ENCODE assay signal across 14 cellular contexts in the genomic region with DNA sequence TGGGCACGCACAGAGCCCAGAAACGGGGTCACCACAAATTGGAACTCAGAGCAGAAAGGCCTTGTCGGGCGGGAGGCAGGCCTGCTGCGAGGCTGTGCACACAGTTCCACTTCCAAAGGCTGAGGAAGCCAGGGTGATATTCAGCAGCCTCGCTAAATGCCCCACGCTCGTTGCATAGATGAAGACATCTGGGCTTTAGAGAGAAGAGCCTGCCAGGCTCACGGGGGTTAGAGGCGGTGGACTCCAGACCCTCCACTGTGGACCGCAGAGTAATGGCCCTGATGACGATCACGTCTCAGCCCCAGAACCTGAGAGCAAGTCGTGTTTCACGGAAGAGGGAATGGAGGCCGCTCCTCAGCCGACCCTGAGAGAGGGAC.
"Had no signal": no experiment of that assay in that cellular context is flagged by ENCODE, and none has a peak within 500 bp of the region (broad histone marks: within the 10 kb centered on the region; RNA-seq: fewer than 3 reads in every experiment).

No MANE protein-coding gene starts in this region.

- H3K4me3 ChIP-seq: breast epithelium, mucosa of descending colon, stomach had no signal

- DNase-seq: activated CD8-positive, alpha-beta T cell treated with anti-CD3 and anti-CD28 coated beads, Interleukin-2, amount 10 ng/mL, durations not matched to agents 7 days and 5 days; activated gamma-delta T cell; activated naive CD8-positive, alpha-beta T cell treated with anti-CD3 and anti-CD28 coated beads for 36 hours; immature natural killer cell; left cardiac atrium; mammary epithelial cell; mucosa of descending colon; stimulated activated CD4-positive, alpha-beta T cell treated with anti-CD3 and anti-CD28 coated beads, Interleukin-4, amount 100 ng/mL, for 4 hours; stomach; T1000 had no signal

- H3K36me3 ChIP-seq: breast epithelium, stomach had no signal

- H3K4me1 Mint-ChIP-seq: activated naive CD8-positive, alpha-beta T cell treated with anti-CD3 and anti-CD28 coated beads for 36 hours; immature natural killer cell had no signal

- ATAC-seq: activated CD8-positive, alpha-beta T cell treated with anti-CD3 and anti-CD28 coated beads, Interleukin-2, amount 10 ng/mL, durations not matched to agents 7 days and 5 days; left cardiac atrium; mucosa of descending colon; natural killer cell treated with Interleukin-12 subunit alpha and Interleukin-12 subunit beta and Interleukin-15 and Interleukin-18, amount 100 ng/mL, for 72 hours had no signal

- H3K36me3 Mint-ChIP-seq: activated naive CD8-positive, alpha-beta T cell treated with anti-CD3 and anti-CD28 coated beads for 36 hours; immature natural killer cell; natural killer cell treated with Interleukin-12 subunit alpha and Interleukin-12 subunit beta and Interleukin-15 and Interleukin-18, amount 100 ng/mL, for 72 hours had no signal

- H3K4me3 Mint-ChIP-seq: activated CD8-positive, alpha-beta T cell treated with anti-CD3 and anti-CD28 coated beads, Interleukin-2, amount 10 ng/mL, durations not matched to agents 7 days and 5 days; activated naive CD8-positive, alpha-beta T cell treated with anti-CD3 and anti-CD28 coated beads for 36 hours; immature natural killer cell; natural killer cell treated with Interleukin-12 subunit alpha and Interleukin-12 subunit beta and Interleukin-15 and Interleukin-18, amount 100 ng/mL, for 72 hours had no signal

- H3K9me3 Mint-ChIP-seq: activated naive CD8-positive, alpha-beta T cell treated with anti-CD3 and anti-CD28 coated beads for 36 hours; immature natural killer cell; natural killer cell treated with Interleukin-12 subunit alpha and Interleukin-12 subunit beta and Interleukin-15 and Interleukin-18, amount 100 ng/mL, for 72 hours had no signal

- H3K27ac ChIP-seq: breast epithelium, stomach, VCaP had no signal

- H3K9me3 ChIP-seq: mucosa of descending colon, stomach had no signal

- H3K27ac Mint-ChIP-seq: activated CD8-positive, alpha-beta T cell treated with anti-CD3 and anti-CD28 coated beads, Interleukin-2, amount 10 ng/mL, durations not matched to agents 7 days and 5 days; activated naive CD8-positive, alpha-beta T cell treated with anti-CD3 and anti-CD28 coated beads for 36 hours; immature natural killer cell; natural killer cell treated with Interleukin-12 subunit alpha and Interleukin-12 subunit beta and Interleukin-15 and Interleukin-18, amount 100 ng/mL, for 72 hours had no signal

- H3K4me1 ChIP-seq: breast epithelium, stomach had no signal

- H3K27me3 ChIP-seq: breast epithelium had no signal

- H3K27me3 Mint-ChIP-seq: activated naive CD8-positive, alpha-beta T cell treated with anti-CD3 and anti-CD28 coated beads for 36 hours had no signal

- FAIRE-seq: urothelium cell line had no signal
